ENCODE assay signal across 10 cellular contexts in genomic region chr6:62891065-62891647, GRCh38.
A peak's percentile ranks its signal among the peaks of the same experiment; 100 is the strongest.
DNase-seq lines count a peak whose midpoint lies in the region; ATAC-seq and TF ChIP-seq lines count a peak whose summit lies in the region.
"Had no signal": no experiment of that assay in that cellular context is flagged by ENCODE, and none has a peak within 500 bp of the region (broad histone marks: within the 10 kb centered on the region; RNA-seq: fewer than 3 reads in every experiment).

No MANE protein-coding gene starts in this region.

- H3K4me2 ChIP-seq in Karpas-422 (ENCODE audit: low read depth, low read length, poor library complexity, severe bottlenecking): no peak overlapping the region

- H2AFZ ChIP-seq in Karpas-422 (ENCODE audit: low read length): no peak overlapping the region

- TF ChIP-seq CTCF in WTC11 (IDR thresholded peaks at IDR 0.05): 0 out of 2 replicates have a peak, but pooled peaks have one; percentile 24
- TF ChIP-seq CTCF in lower lobe of right lung (IDR thresholded peaks at IDR 0.05): peak; percentile 42

- H3K4me3 ChIP-seq in Karpas-422 (ENCODE audit: low read length): no peak overlapping the region
- no peak overlapping the region for H3K4me3 ChIP-seq in lower lobe of right lung

- H3K36me3 Mint-ChIP-seq in WTC11: peaks cover 14% of the 10 kb centered on the region
- H3K36me3 Mint-ChIP-seq: activated naive CD4-positive, alpha-beta T cell treated with anti-CD3 and anti-CD28 coated beads, Interleukin-2, amount 50 U/mL, for 72 hours had no signal

- no peak overlapping the region for H3K4me3 Mint-ChIP-seq in WTC11
- H3K4me3 Mint-ChIP-seq in stimulated activated naive CD8-positive, alpha-beta T cell treated with anti-CD3 and anti-CD28 coated beads, Interleukin-15, amount 100 ng/mL, for 72 hours: no peak overlapping the region

- H3K9me2 ChIP-seq in Karpas-422 (replicated peaks; ENCODE audit: insufficient read depth, low read length): no peaks in the 10 kb centered on the region

- no peaks in the 10 kb centered on the region for H3K79me2 ChIP-seq in Karpas-422 (ENCODE audit: low read length)

- H3K27ac Mint-ChIP-seq in WTC11: no peak overlapping the region
- no peak overlapping the region for H3K27ac Mint-ChIP-seq in stimulated activated naive CD8-positive, alpha-beta T cell treated with anti-CD3 and anti-CD28 coated beads, Interleukin-15, amount 100 ng/mL, for 72 hours
- H3K27ac Mint-ChIP-seq: activated naive CD4-positive, alpha-beta T cell treated with anti-CD3 and anti-CD28 coated beads, Interleukin-2, amount 50 U/mL, for 72 hours had no signal

- H3K27ac ChIP-seq in Karpas-422 (ENCODE audit: low read length): no peak overlapping the region
- no peak overlapping the region for H3K27ac ChIP-seq in lower lobe of right lung

- H3K4me1 ChIP-seq in Karpas-422 (ENCODE audit: low read length): no peaks in the 10 kb centered on the region
- H3K4me1 ChIP-seq in lower lobe of right lung: no peaks in the 10 kb centered on the region

- no peaks in the 10 kb centered on the region for H4K20me1 ChIP-seq in Karpas-422 (ENCODE audit: insufficient read depth, low read depth, low read length)

- H3K27me3 ChIP-seq in Karpas-422 (ENCODE audit: low read length): no peaks in the 10 kb centered on the region
- H3K27me3 ChIP-seq in lower lobe of right lung (ENCODE audit: low read depth): no peaks in the 10 kb centered on the region

- H3K9ac ChIP-seq in Karpas-422 (ENCODE audit: low read length): no peak overlapping the region

- no peaks in the 10 kb centered on the region for H3K36me3 ChIP-seq in Karpas-422 (ENCODE audit: insufficient read depth, low read length)
- H3K36me3 ChIP-seq in lower lobe of right lung: no peaks in the 10 kb centered on the region

- DNase-seq in DMS153 (lab: John Stamatoyannopoulos, UW) (peak; percentile 8), Karpas-422 (peak; percentile 69), WTC11 (ENCODE audit: low spot score) (no peak), lower lobe of right lung (no peak), iPS-NIHi11 (ENCODE audit: low spot score) (no peak)
- DNase-seq in activated CD4-positive, alpha-beta T cell treated with anti-CD3 and anti-CD28 coated beads for 4 hours: no peak
- no peak for DNase-seq in stimulated activated naive CD8-positive, alpha-beta T cell treated with anti-CD3 and anti-CD28 coated beads, Interleukin-15, amount 100 ng/mL, for 72 hours
- DNase-seq: stimulated activated CD4-positive, alpha-beta T cell treated with anti-CD3 and anti-CD28 coated beads, Interleukin-4, amount 100 ng/mL, for 1 hour had no signal

- H3K9me3 ChIP-seq in Karpas-422 (ENCODE audit: low read length): no peaks in the 10 kb centered on the region
- no peaks in the 10 kb centered on the region for H3K9me3 ChIP-seq in lower lobe of right lung

- H3K9me3 Mint-ChIP-seq in WTC11: peaks cover 42% of the 10 kb centered on the region
- H3K9me3 Mint-ChIP-seq in stimulated activated naive CD8-positive, alpha-beta T cell treated with anti-CD3 and anti-CD28 coated beads, Interleukin-15, amount 100 ng/mL, for 72 hours: peaks cover 0 to 21% of the 10 kb centered on the region in 2 donors

- H3K4me1 Mint-ChIP-seq in WTC11: no peaks in the 10 kb centered on the region
- H3K4me1 Mint-ChIP-seq in stimulated activated naive CD8-positive, alpha-beta T cell treated with anti-CD3 and anti-CD28 coated beads, Interleukin-15, amount 100 ng/mL, for 72 hours: no peaks in the 10 kb centered on the region

- CTCF ChIA-PET in WTC11 (lab: Charles Lee): no interaction called here

- POLR2A ChIA-PET in WTC11 (lab: Charles Lee): no interaction called here

- H3K27me3 Mint-ChIP-seq in WTC11 (ENCODE audit: low read depth): peaks cover 3% of the 10 kb centered on the region; the same call in 1 of the 2 replicates
- no peaks in the 10 kb centered on the region for H3K27me3 Mint-ChIP-seq in stimulated activated naive CD8-positive, alpha-beta T cell treated with anti-CD3 and anti-CD28 coated beads, Interleukin-15, amount 100 ng/mL, for 72 hours

- intact Hi-C loops in lower lobe of right lung (cut with DNase I): no loop called here

- ATAC-seq in WTC11 (no peak), lower lobe of right lung (no peak), HG02981 (IDR thresholded peaks at IDR 0.05; ENCODE audit: unreplicated experiment) (no peak)
- ATAC-seq in stimulated activated naive CD8-positive, alpha-beta T cell treated with anti-CD3 and anti-CD28 coated beads, Interleukin-15, amount 100 ng/mL, for 72 hours: no peak
- ATAC-seq: activated naive CD4-positive, alpha-beta T cell treated with anti-CD3 and anti-CD28 coated beads, Interleukin-2, amount 50 U/mL, for 72 hours had no signal

TF ChIP-seq in WTC11, 78 proteins besides CTCF, POLR2A, EP300 and RAD21:
- TF ChIP-seq HMGA2 (CRISPR knock-in tag; IDR thresholded peaks at IDR 0.05) (peak; percentile 86), NR2C2 (CRISPR knock-in tag; IDR thresholded peaks at IDR 0.05) (no peak)

Comparison
In these comparisons a context has a peak if more than half of its experiments do, and no peak if none do; other contexts are left out.
1. DNase-seq: peak in DMS153 (single experiment) and Karpas-422 (single experiment); none in WTC11 (single experiment), lower lobe of right lung (single experiment), activated CD4-positive, alpha-beta T cell treated with anti-CD3 and anti-CD28 coated beads for 4 hours (0 of 2), stimulated activated naive CD8-positive, alpha-beta T cell treated with anti-CD3 and anti-CD28 coated beads, Interleukin-15, amount 100 ng/mL, for 72 hours (0 of 2) and iPS-NIHi11 (single experiment).